Comparison of ENCODE assay signal across 16 cellular contexts in genomic region chr12:59708059-59708458, GRCh38.
A peak's percentile ranks its signal among the peaks of the same experiment; 100 is the strongest.
DNase-seq lines count a peak whose midpoint lies in the region; ATAC-seq, FAIRE-seq and TF ChIP-seq lines count a peak whose summit lies in the region.
"Had no signal": no experiment of that assay in that cellular context is flagged by ENCODE, and none has a peak within 500 bp of the region (broad histone marks: within the 10 kb centered on the region; RNA-seq: fewer than 3 reads in every experiment).

No MANE protein-coding gene starts in this region.

- DNase-seq in ACHN (peak; percentile 75), HCEC 1CT (peak; percentile 73), astrocyte of the cerebellum (ENCODE audit: low read depth) (peak; percentile 47), frontal cortex (ENCODE audit: low spot score in 2 of 2) (no peak), C1 segment of cervical spinal cord (lab: John Stamatoyannopoulos, UW) (no peak)
- DNase-seq: activated T-cell treated with anti-CD3 and anti-CD28 coated beads, Interleukin-2, amount 50 U/mL, for 48 hours; cortex of kidney; MG63; SHP77 treated with DMSO at 0.1 percent for 48 hours; stimulated activated naive CD8-positive, alpha-beta T cell treated with anti-CD3 and anti-CD28 coated beads, Interleukin-15, Interleukin-2, amounts not matched to agents 100 U/mL and 50 U/mL, for 24 hours; T1000 had no signal

- TF ChIP-seq CTCF in astrocyte of the cerebellum (IDR thresholded peaks at IDR 0.05; ENCODE audit: low read depth, low read length, missing control alignments) = no peak

- peak; percentile 36 for FAIRE-seq in frontal cortex (lab: Jason Lieb, UNC)
- FAIRE-seq: GM12891 had no signal

- ATAC-seq in GM18517 (IDR thresholded peaks at IDR 0.05; ENCODE audit: unreplicated experiment) = no peak
- ATAC-seq in HG02870 (IDR thresholded peaks at IDR 0.05; ENCODE audit: unreplicated experiment) = no peak
- ATAC-seq in GM21381 (IDR thresholded peaks at IDR 0.05; ENCODE audit: unreplicated experiment) = no peak
- ATAC-seq: stimulated activated naive CD8-positive, alpha-beta T cell treated with anti-CD3 and anti-CD28 coated beads, Interleukin-15, Interleukin-2, amounts not matched to agents 100 U/mL and 50 U/mL, for 24 hours had no signal

- in situ Hi-C loops in ACHN (cut with HindIII; ENCODE audit: low pct_ligation_motif_present, low pct_unique_long_range_greater_than_20kb, low sequenced_read_pairs) = no loop called here
- in situ Hi-C loops in astrocyte of the cerebellum (cut with HindIII; ENCODE audit: low sequenced_read_pairs) = no loop called here

- H3K4me3 ChIP-seq in astrocyte of the cerebellum (ENCODE audit: low read depth, low read length) = no peak overlapping the region
- H3K4me3 ChIP-seq: MG63, skin epidermis had no signal

Comparison
In these comparisons a context has a peak if more than half of its experiments do, and no peak if none do; other contexts are left out.
1. DNase-seq: peak in ACHN (single experiment), HCEC 1CT (single experiment) and astrocyte of the cerebellum (single experiment); none in frontal cortex (0 of 2) and C1 segment of cervical spinal cord (0 of 14).